Comparison of ENCODE assay signal across 1 cellular context in genomic region chr12:32768518-32768917, GRCh38.
TF ChIP-seq lines count a peak whose summit lies in the region.

No MANE protein-coding gene starts in this region.

TF ChIP-seq in WTC11, 78 proteins besides CTCF, POLR2A, EP300 and RAD21 (continued from another document):
- no peak for TF ChIP-seq ARID4B (CRISPR knock-in tag; IDR thresholded peaks at IDR 0.05; ENCODE audit: borderline replicate concordance)
